In the genomic region with DNA sequence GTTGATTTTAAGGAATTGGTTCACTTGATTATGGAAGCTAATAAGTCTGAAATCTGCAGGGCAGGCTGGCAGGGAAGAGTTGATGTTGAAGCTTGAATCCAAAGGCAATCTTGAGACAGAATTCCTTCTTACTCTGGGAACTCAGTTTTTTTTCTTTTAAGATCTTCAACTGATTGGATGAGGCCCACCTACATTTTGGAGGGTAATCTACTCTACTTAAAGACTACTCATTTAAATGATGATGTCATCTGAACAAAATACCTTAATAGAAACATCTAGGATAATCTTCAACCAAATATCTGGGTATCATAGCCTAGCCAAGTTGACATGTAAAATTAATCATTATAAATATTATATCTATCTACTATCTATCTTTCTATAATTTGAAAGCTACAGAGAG, we compare ENCODE assay signal across 35 cellular contexts.
DNase-seq lines count a peak whose midpoint lies in the region; ATAC-seq, FAIRE-seq and TF ChIP-seq lines count a peak whose summit lies in the region.
"Had no signal": no experiment of that assay in that cellular context is flagged by ENCODE, and none has a peak within 500 bp of the region (broad histone marks: within the 10 kb centered on the region; RNA-seq: fewer than 3 reads in every experiment).

No MANE protein-coding gene starts in this region.

- TF ChIP-seq POLR2A in HepG2 (IDR thresholded peaks at IDR 0.05; ENCODE audit: insufficient read depth in 1 of 2, low read depth in 2 of 2, low read length in 2 of 2) (no peak), right lobe of liver (IDR thresholded peaks at IDR 0.05) (no peak), GM12878 (IDR thresholded peaks at IDR 0.05; ENCODE audit: low read depth, low read length) (no peak), K562 (conservative IDR thresholded peaks at IDR 0.05) (no peak), esophagus muscularis mucosa (IDR thresholded peaks at IDR 0.05; ENCODE audit: low read depth) (no peak)

- ATAC-seq in HepG2 (no peak), right lobe of liver (no peak), GM12878 (no peak), K562 (no peak), left colon (no peak)
- ATAC-seq: A549; CD8-positive, alpha-beta T cell had no signal

- CTCF ChIA-PET in HepG2 (lab: Yijun Ruan, JAX; ENCODE audit: low intra/inter-chr PET ratio, low total read pairs) (no interaction called here), HEK293 (lab: Yijun Ruan, JAX) (interaction anchor here (0.8 kb wide), 1 partner anchor 11 kb away, joined by 3 read pairs; no protein-coding TSS in a partner anchor), GM12878 (lab: Yijun Ruan, JAX) (no interaction called here), K562 (lab: Yijun Ruan, JAX; ENCODE audit: low intra/inter-chr PET ratio) (no interaction called here)

- no peaks in the 10 kb centered on the region for H4K20me1 ChIP-seq in HepG2 (ENCODE audit: insufficient read depth, low read length)
- no peaks in the 10 kb centered on the region for H4K20me1 ChIP-seq in GM12878 (ENCODE audit: control insufficient read depth, insufficient read depth)
- H4K20me1 ChIP-seq in K562 (replicated peaks; ENCODE audit: control insufficient read depth, insufficient read depth, low read length), result no peaks in the 10 kb centered on the region
- H4K20me1 ChIP-seq: BLaER1; BLaER1 treated with 17β-estradiol and CSF1 and Interleukin-3, amounts not matched to agents 10 nM and 100 nM had no signal

- TF ChIP-seq EP300 in HepG2 (IDR thresholded peaks at IDR 0.05; ENCODE audit: low read depth in 2 of 2, low read length in 2 of 2) (no peak), HepG2 (CRISPR knock-in tag; IDR thresholded peaks at IDR 0.05; ENCODE audit: borderline replicate concordance) (no peak), GM12878 (IDR thresholded peaks at IDR 0.05; ENCODE audit: borderline replicate concordance in 1 of 2, control insufficient read depth in 1 of 2, low read depth in 2 of 2, low read length in 2 of 2) (no peak), K562 (IDR thresholded peaks at IDR 0.05; ENCODE audit: low read length) (no peak), esophagus muscularis mucosa (IDR thresholded peaks at IDR 0.05) (no peak)

- no peaks in the 10 kb centered on the region for H3K4me1 ChIP-seq in HepG2 (ENCODE audit: insufficient read depth, low read length)
- no peaks in the 10 kb centered on the region for H3K4me1 ChIP-seq in right lobe of liver
- H3K4me1 ChIP-seq in HEK293 (ENCODE audit: control insufficient read depth, insufficient read depth, low read length), result no peaks in the 10 kb centered on the region
- H3K4me1 ChIP-seq in GM12878 (ENCODE audit: control insufficient read depth, insufficient read depth, low read length), result no peaks in the 10 kb centered on the region
- peaks cover 0 to 11% of the 10 kb centered on the region in 2 experiments; a peak in 3 of 5 replicates for H3K4me1 ChIP-seq in K562 (replicated peaks in 1 of 2; ENCODE audit: control insufficient read depth in 2 of 2, insufficient read depth in 2 of 2, low read length in 2 of 2)
- peaks cover 0 to 6% (median 2%) of the 10 kb centered on the region in 4 donors for H3K4me1 ChIP-seq in esophagus muscularis mucosa
- H3K4me1 ChIP-seq: A549; BE2C; BLaER1; BLaER1 treated with 17β-estradiol and CSF1 and Interleukin-3, amounts not matched to agents 10 nM and 100 nM; Caco-2 had no signal

- H3K9ac ChIP-seq in HepG2 (ENCODE audit: insufficient read depth, low read depth, low read length) (no peak overlapping the region), GM12878 (ENCODE audit: control insufficient read depth, insufficient read depth, low read length) (no peak overlapping the region), K562 (ENCODE audit: insufficient read depth in 1 of 2, low read depth in 2 of 2, low read length in 2 of 2) (no peak overlapping the region)
- H3K9ac ChIP-seq: BLaER1; BLaER1 treated with 17β-estradiol and CSF1 and Interleukin-3, amounts not matched to agents 10 nM and 100 nM had no signal

- TF ChIP-seq RAD21 in HepG2 (CRISPR knock-in tag; IDR thresholded peaks at IDR 0.05) (no peak), GM12878 (IDR thresholded peaks at IDR 0.05; ENCODE audit: insufficient read depth, low read depth, low read length) (no peak), K562 (CRISPR knock-in tag; conservative IDR thresholded peaks at IDR 0.05 in 1 of 2, IDR thresholded peaks at IDR 0.05 in 1 of 2) (no peak)

- POLR2A ChIA-PET in HepG2 (lab: Yijun Ruan, JAX), result no interaction called here
- POLR2A ChIA-PET in HEK293 (lab: Yijun Ruan, JAX), result no interaction called here
- POLR2A ChIA-PET in GM12878 (lab: Charles Lee), result no interaction called here
- POLR2A ChIA-PET in K562 (lab: Yijun Ruan, JAX), result no interaction called here

- in situ Hi-C loops in HepG2 (cut with HindIII; ENCODE audit: extremely low pct_ligation_motif_present, low pct_unique_long_range_greater_than_20kb), result no loop called here
- in situ Hi-C loops in GM12878 (cut with MboI), result no loop called here
- in situ Hi-C loops in K562 (cut with MboI), result no loop called here

- FAIRE-seq in HepG2 (lab: Jason Lieb, UNC), result no peak
- FAIRE-seq in GM12878 (lab: Jason Lieb, UNC), result no peak
- FAIRE-seq in K562 (lab: Jason Lieb, UNC), result no peak
- FAIRE-seq: A204.1, A549, D721Med had no signal

- H3K4me3 ChIP-seq in HepG2 (replicated peaks in 1 of 3; ENCODE audit: insufficient read depth in 1 of 3, low read depth in 2 of 3, low read length in 3 of 3) (no peak overlapping the region), right lobe of liver (no peak overlapping the region), HEK293 (ENCODE audit: low read depth, low read length) (no peak overlapping the region), GM12878 (no peak overlapping the region), K562 (no peak overlapping the region), esophagus muscularis mucosa (no peak overlapping the region)
- H3K4me3 ChIP-seq: A549; BLaER1; BLaER1 treated with 17β-estradiol and CSF1 and Interleukin-3, amounts not matched to agents 10 nM and 100 nM had no signal

- H2AFZ ChIP-seq in HepG2 (ENCODE audit: low read length) (no peak overlapping the region), GM12878 (ENCODE audit: control insufficient read depth, low read depth, low read length) (no peak overlapping the region), K562 (ENCODE audit: low read depth, low read length) (no peak overlapping the region)

- no peaks in the 10 kb centered on the region for H3K79me2 ChIP-seq in HepG2 (ENCODE audit: insufficient read depth, low read length)
- H3K79me2 ChIP-seq in GM12878 (ENCODE audit: control insufficient read depth, insufficient read depth, low read length), result no peaks in the 10 kb centered on the region
- H3K79me2 ChIP-seq in K562 (ENCODE audit: control insufficient read depth, insufficient read depth, low read length), result no peaks in the 10 kb centered on the region

- intact Hi-C loops in HepG2 (cut with micrococcal nuclease; ENCODE audit: unreplicated experiment), result no loop called here
- intact Hi-C loops in right lobe of liver (cut with DNase I), result no loop called here
- intact Hi-C loops in GM12878 (cut with micrococcal nuclease; ENCODE audit: unreplicated experiment), result no loop called here
- intact Hi-C loops in K562 (cut with micrococcal nuclease), result no loop called here
- intact Hi-C loops in esophagus muscularis mucosa (cut with DNase I), result no loop called here
- intact Hi-C loops in left colon (cut with DNase I, micrococcal nuclease), result no loop called here

- H3K9me3 ChIP-seq in HepG2 (ENCODE audit: low read length) (no peaks in the 10 kb centered on the region), right lobe of liver (peaks cover 0 to 3% (median 0%) of the 10 kb centered on the region in 4 donors), HEK293 (ENCODE audit: control insufficient read depth, insufficient read depth, low read depth, low read length) (no peaks in the 10 kb centered on the region), GM12878 (replicated peaks; ENCODE audit: control insufficient read depth, insufficient read depth, low read length) (no peaks in the 10 kb centered on the region; the same call in 2 of the 3 replicates), K562 (replicated peaks; ENCODE audit: control insufficient read depth, insufficient read depth, low read depth, low read length) (peaks cover 11% of the 10 kb centered on the region), esophagus muscularis mucosa (peaks cover 0 to 11% (median 3%) of the 10 kb centered on the region in 4 donors)
- H3K9me3 ChIP-seq: A549, BE2C, BLaER1, Caco-2 had no signal

- no peak for TF ChIP-seq CTCF in HepG2 (CRISPR knock-in tag; IDR thresholded peaks at IDR 0.05)
- no peak for TF ChIP-seq CTCF in right lobe of liver (IDR thresholded peaks at IDR 0.05)
- TF ChIP-seq CTCF in HEK293 (tag by site-specific recombination; IDR thresholded peaks at IDR 0.05), result no peak
- TF ChIP-seq CTCF in GM12878 (IDR thresholded peaks at IDR 0.05 in 2 of 3, conservative IDR thresholded peaks at IDR 0.05 in 1 of 3; ENCODE audit: control insufficient read depth in 2 of 3, extremely low read depth in 1 of 3, insufficient read depth in 1 of 3, low read depth in 3 of 3, low read length in 3 of 3), result no peak
- TF ChIP-seq CTCF in K562 (IDR thresholded peaks at IDR 0.05 in 2 of 3, conservative IDR thresholded peaks at IDR 0.05 in 1 of 3; ENCODE audit: insufficient read depth in 2 of 3, low read depth in 1 of 3, low read length in 3 of 3), result no peak
- no peak for TF ChIP-seq CTCF in esophagus muscularis mucosa (IDR thresholded peaks at IDR 0.05)

- H3K9me1 ChIP-seq in K562 (ENCODE audit: control insufficient read depth, insufficient read depth, low read length), result no peaks in the 10 kb centered on the region

- no peak for DNase-seq in HepG2 (ENCODE audit: low spot score)
- DNase-seq in right lobe of liver, result no peak
- no peak for DNase-seq in GM12878 (ENCODE audit: low read depth, low spot score)
- no peak for DNase-seq in K562 (ENCODE audit: extremely low read depth in 1 of 4, low spot score in 3 of 4)
- no peak for DNase-seq in esophagus muscularis mucosa (ENCODE audit: extremely low spot score)
- no peak for DNase-seq in activated naive CD4-positive, alpha-beta T cell (lab: John Stamatoyannopoulos, UW)
- DNase-seq in left colon, result no peak
- DNase-seq: 8988T; ACHN; AML-193; BE2C; C1 segment of cervical spinal cord; Caco-2; Calu3; CD4-positive, alpha-beta memory T cell; CD4-positive, alpha-beta T cell; CD4-positive, CD25-positive, alpha-beta regulatory T cell; CD8-positive, alpha-beta memory T cell; CD8-positive, alpha-beta T cell; COR-L47; DMS 273 treated with DMSO at 0.1 percent for 48 hours; DMS153; DMS53; DMS79; DMS79 treated with DMSO at 0.1 percent for 48 hours; DND-41; EL had no signal

- H3K4me2 ChIP-seq in HepG2 (ENCODE audit: low read depth, low read length) (no peak overlapping the region), GM12878 (ENCODE audit: control insufficient read depth, insufficient read depth) (no peak overlapping the region), K562 (ENCODE audit: insufficient read depth, low read length) (no peak overlapping the region)
- H3K4me2 ChIP-seq: A549; BLaER1; BLaER1 treated with 17β-estradiol and CSF1 and Interleukin-3, amounts not matched to agents 10 nM and 100 nM had no signal

- H3K27me3 ChIP-seq in HepG2 (ENCODE audit: control insufficient read depth in 1 of 2, insufficient read depth in 2 of 2, low read length in 2 of 2) (no peaks in the 10 kb centered on the region), right lobe of liver (no peaks in the 10 kb centered on the region), GM12878 (replicated peaks in 1 of 2; ENCODE audit: control insufficient read depth in 2 of 2, insufficient read depth in 2 of 2, low read length in 1 of 2) (no peaks in the 10 kb centered on the region), K562 (ENCODE audit: control insufficient read depth in 2 of 2, insufficient read depth in 2 of 2, low read length in 2 of 2) (no peaks in the 10 kb centered on the region), esophagus muscularis mucosa (no peaks in the 10 kb centered on the region)
- H3K27me3 ChIP-seq: BE2C; BLaER1; BLaER1 treated with 17β-estradiol and CSF1 and Interleukin-3, amounts not matched to agents 10 nM and 100 nM had no signal

- no peaks in the 10 kb centered on the region for H3K36me3 ChIP-seq in HepG2 (replicated peaks in 1 of 2; ENCODE audit: control insufficient read depth in 1 of 2, insufficient read depth in 2 of 2, low read length in 2 of 2)
- H3K36me3 ChIP-seq in right lobe of liver, result peaks cover 0 to 36% (median 4%) of the 10 kb centered on the region in 4 donors
- peaks cover 0 to 27% of the 10 kb centered on the region in 2 experiments; a peak in 1 of 3 replicates for H3K36me3 ChIP-seq in HEK293 (ENCODE audit: control insufficient read depth in 2 of 2, insufficient read depth in 1 of 2, low read length in 2 of 2)
- no peaks in the 10 kb centered on the region for H3K36me3 ChIP-seq in GM12878 (ENCODE audit: control insufficient read depth in 2 of 2, insufficient read depth in 2 of 2, low read length in 1 of 2)
- H3K36me3 ChIP-seq in K562 (ENCODE audit: control insufficient read depth, insufficient read depth, low read length), result peaks cover 3% of the 10 kb centered on the region; the same call in 2 of the 3 replicates
- peaks cover 0 to 9% (median 4%) of the 10 kb centered on the region in 4 donors for H3K36me3 ChIP-seq in esophagus muscularis mucosa

- BruUV-seq in HepG2 (replicated peaks; lab: Mats Ljungman, UMichigan), result no TSS peak
- BruUV-seq in GM12878 (replicated peaks; lab: Mats Ljungman, UMichigan), result no TSS peak
- no TSS peak for BruUV-seq in K562 (replicated peaks; lab: Mats Ljungman, UMichigan)

- RAD21 ChIA-PET in GM12878 (lab: Charles Lee; ENCODE audit: unreplicated experiment), result no interaction called here

- H3K27ac ChIP-seq in HepG2 (ENCODE audit: extremely low read length, insufficient read depth, low read length), result no peak overlapping the region
- H3K27ac ChIP-seq in right lobe of liver, result no peak overlapping the region
- H3K27ac ChIP-seq in HEK293 (ENCODE audit: extremely low read depth, low read depth, low read length), result no peak overlapping the region
- no peak overlapping the region for H3K27ac ChIP-seq in GM12878 (ENCODE audit: control insufficient read depth, insufficient read depth)
- no peak overlapping the region for H3K27ac ChIP-seq in K562 (ENCODE audit: extremely low read depth, low read depth, low read length)
- H3K27ac ChIP-seq in esophagus muscularis mucosa (replicated peaks in 1 of 4), result no peak overlapping the region
- H3K27ac ChIP-seq: 22Rv1; A549; BLaER1; BLaER1 treated with 17β-estradiol and CSF1 and Interleukin-3, amounts not matched to agents 10 nM and 100 nM; C4-2B had no signal

- SMC1A ChIA-PET in GM12878 (lab: Charles Lee; ENCODE audit: uncharacterized antibody, unreplicated experiment), result no interaction called here
